Comparison of ENCODE assay signal across 1 cellular context in genomic region chr7:45919947-45920542, GRCh38.
TF ChIP-seq lines count a peak whose summit lies in the region.

No MANE protein-coding gene starts in this region.

TF ChIP-seq in GM12878, 131 proteins besides CTCF, POLR2A, EP300 and RAD21:
- TF ChIP-seq SUZ12 (IDR thresholded peaks at IDR 0.05; ENCODE audit: unreplicated experiment) = peak; percentile 8
- no peak for TF ChIP-seq ASH2L (IDR thresholded peaks at IDR 0.05; ENCODE audit: borderline replicate concordance, low read depth)
